In the genomic region with DNA sequence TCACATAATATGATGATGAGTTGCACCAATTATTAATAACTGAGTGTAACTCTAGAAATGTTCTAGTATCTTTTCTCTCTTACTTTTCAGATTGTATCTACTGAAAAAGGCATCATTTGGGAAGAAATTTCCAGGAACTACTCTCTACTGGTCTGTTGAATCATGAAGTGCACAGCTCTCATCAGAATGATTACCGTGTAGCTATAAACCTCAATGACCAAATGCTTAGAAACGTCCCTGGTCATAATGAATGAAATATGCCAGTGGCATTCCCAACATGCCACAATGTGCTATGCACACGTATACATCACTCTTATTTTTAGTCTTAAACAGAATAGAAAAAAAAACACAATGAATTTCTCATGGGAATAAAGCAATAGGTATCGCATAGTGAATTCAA, we compare ENCODE assay signal across 19 cellular contexts.
"Had no signal": no experiment of that assay in that cellular context is flagged by ENCODE, and none has a peak within 500 bp of the region (broad histone marks: within the 10 kb centered on the region; RNA-seq: fewer than 3 reads in every experiment).

No MANE protein-coding gene starts in this region.

- H3K4me3 ChIP-seq: esophagus muscularis mucosa, gastroesophageal sphincter, left ventricle myocardium inferior, lower lobe of right lung, ovary, smooth muscle cell, tibial artery, upper lobe of left lung, uterus had no signal

- ATAC-seq: gastroesophageal sphincter; left cardiac atrium; lower lobe of right lung; natural killer cell; right cardiac atrium; stimulated activated effector memory CD8-positive, alpha-beta T cell treated with anti-CD3 and anti-CD28 coated beads, Interleukin-12 subunit alpha, Interleukin-12 subunit beta, amount 100 ng/mL, for 72 hours had no signal

- H3K27me3 ChIP-seq: esophagus muscularis mucosa, gastroesophageal sphincter, ovary, tibial artery, upper lobe of left lung, uterus had no signal

- H3K4me1 ChIP-seq: esophagus muscularis mucosa, gastroesophageal sphincter, left ventricle myocardium inferior, lower lobe of right lung, tibial artery, upper lobe of left lung, uterus had no signal

- DNase-seq: effector memory CD4-positive, alpha-beta T cell; foreskin fibroblast; kidney; left cardiac atrium; left ventricle myocardium inferior; lower lobe of right lung; natural killer cell; ovary; right cardiac atrium; stimulated activated CD4-positive, alpha-beta T cell treated with anti-CD3 and anti-CD28 coated beads, Interleukin-4, amount 100 ng/mL, for 1 hour; stimulated activated CD8-positive, alpha-beta memory T cell treated with anti-CD3 and anti-CD28 coated beads, Interleukin-4, amount 100 ng/mL, for 48 hours; tibial artery; upper lobe of left lung; uterus had no signal

- H3K4me2 ChIP-seq: smooth muscle cell had no signal

- H3K27ac ChIP-seq: esophagus muscularis mucosa, gastroesophageal sphincter, left ventricle myocardium inferior, lower lobe of right lung, ovary, tibial artery, upper lobe of left lung, uterus had no signal

- H3K36me3 ChIP-seq: esophagus muscularis mucosa, gastroesophageal sphincter, left ventricle myocardium inferior, lower lobe of right lung, ovary, tibial artery, upper lobe of left lung, uterus had no signal

- H3K9me3 ChIP-seq: esophagus muscularis mucosa, gastroesophageal sphincter, left ventricle myocardium inferior, lower lobe of right lung, ovary, tibial artery, upper lobe of left lung, uterus had no signal

- FAIRE-seq: endometrium, kidney had no signal
